Comparison of ENCODE assay signal across 18 cellular contexts in the genomic region with DNA sequence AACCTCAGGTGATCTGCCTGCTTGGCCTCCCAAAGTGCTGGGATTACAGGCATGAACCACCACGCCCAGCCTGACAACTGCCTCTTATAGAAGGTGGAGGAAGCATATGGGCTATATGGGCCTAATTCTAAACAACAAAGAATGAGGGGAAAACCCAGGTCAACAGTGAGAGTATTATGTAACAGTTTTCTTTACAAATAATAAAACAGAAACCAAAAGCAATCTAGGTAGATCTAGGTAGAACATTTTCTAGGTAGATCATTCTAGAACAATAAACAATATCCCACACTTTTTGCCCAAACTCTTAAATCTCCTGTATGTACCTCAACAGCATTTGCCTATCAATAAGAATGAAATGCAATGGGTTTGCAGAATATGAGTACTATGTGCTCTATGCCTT.
DNase-seq lines count a peak whose midpoint lies in the region; ATAC-seq, FAIRE-seq and TF ChIP-seq lines count a peak whose summit lies in the region.
"Had no signal": no experiment of that assay in that cellular context is flagged by ENCODE, and none has a peak within 500 bp of the region (broad histone marks: within the 10 kb centered on the region; RNA-seq: fewer than 3 reads in every experiment).

No MANE protein-coding gene starts in this region.

- H3K27me3 Mint-ChIP-seq in T-cell (no peaks in the 10 kb centered on the region), mesothelial cell of epicardium (ENCODE audit: low read depth) (no peaks in the 10 kb centered on the region)
- H3K27me3 Mint-ChIP-seq: dendritic cell treated with granulocyte-macrophage colony-stimulating factor and Interleukin-4, amounts not matched to agents 40 ng/mL and 50 ng/mL, for 4 days had no signal

- no peak for TF ChIP-seq POLR2A in GM12892 (IDR thresholded peaks at IDR 0.05; ENCODE audit: low read depth, low read length)

- H3K9me3 Mint-ChIP-seq in T-cell (no peaks in the 10 kb centered on the region), mesothelial cell of epicardium (no peaks in the 10 kb centered on the region)
- H3K9me3 Mint-ChIP-seq: dendritic cell treated with granulocyte-macrophage colony-stimulating factor and Interleukin-4, amounts not matched to agents 40 ng/mL and 50 ng/mL, for 4 days; neural crest cell had no signal

- H3K4me3 Mint-ChIP-seq in T-cell (no peak overlapping the region), mesothelial cell of epicardium (no peak overlapping the region)
- H3K4me3 Mint-ChIP-seq: dendritic cell treated with granulocyte-macrophage colony-stimulating factor and Interleukin-4, amounts not matched to agents 40 ng/mL and 50 ng/mL, for 4 days; neural crest cell had no signal

- FAIRE-seq in GM12892 (lab: Jason Lieb, UNC) (peak; percentile 72), HTR-8/SVneo (lab: Jason Lieb, UNC) (no peak)

- no peak for DNase-seq in GM12892 (ENCODE audit: insufficient read length)
- no peak for DNase-seq in DMS53 (lab: John Stamatoyannopoulos, UW)
- DNase-seq in T-cell = no peak
- DNase-seq in HTR-8/SVneo (ENCODE audit: insufficient read length, low spot score) = no peak
- no peak for DNase-seq in mesothelial cell of epicardium (ENCODE audit: low spot score in 2 of 2, unreplicated experiment in 2 of 2)
- DNase-seq: activated CD4-positive, alpha-beta T cell treated with anti-CD3 and anti-CD28 coated beads for 1 hour; activated T-cell treated with anti-CD3 and anti-CD28 coated beads, Interleukin-2, amount 50 U/mL, for 1 hour; anterior cingulate cortex; GM23248; NCI-H446; OCI-M1; stimulated activated CD4-positive, alpha-beta T cell treated with anti-CD3 and anti-CD28 coated beads, Interleukin-4, amount 100 ng/mL, for 1 hour had no signal

- H3K27ac Mint-ChIP-seq in T-cell (no peak overlapping the region), mesothelial cell of epicardium (no peak overlapping the region)
- H3K27ac Mint-ChIP-seq: dendritic cell treated with granulocyte-macrophage colony-stimulating factor and Interleukin-4, amounts not matched to agents 40 ng/mL and 50 ng/mL, for 4 days had no signal

- H3K4me1 Mint-ChIP-seq in T-cell (peaks cover 0 to 4% (median 4%) of the 10 kb centered on the region in 3 donors), mesothelial cell of epicardium (no peaks in the 10 kb centered on the region)
- H3K4me1 Mint-ChIP-seq: neural crest cell had no signal

- TF ChIP-seq CTCF in mesothelial cell of epicardium (IDR thresholded peaks at IDR 0.05; ENCODE audit: unreplicated experiment) = no peak

- POLR2A ChIA-PET in T-cell (lab: Charles Lee) = interaction anchor here in 1 of 2 donors (0.5 kb wide), 1 partner anchor 826 kb away, joined by 3 read pairs; no protein-coding TSS in a partner anchor

- CTCF ChIA-PET in T-cell (lab: Charles Lee) = no interaction called here

- ATAC-seq in GM18873 (IDR thresholded peaks at IDR 0.05; ENCODE audit: low FRiP score, unreplicated experiment) = peak; percentile 80
- peak; percentile 70 for ATAC-seq in GM21723 (IDR thresholded peaks at IDR 0.05; ENCODE audit: unreplicated experiment)
- peak; percentile 43 for ATAC-seq in HG03196 (IDR thresholded peaks at IDR 0.05; ENCODE audit: unreplicated experiment)
- no peak for ATAC-seq in T-cell (replicated peaks in 1 of 4)
- ATAC-seq: sciatic nerve had no signal

- H3K36me3 Mint-ChIP-seq in T-cell = peaks cover 38% of the 10 kb centered on the region
- H3K36me3 Mint-ChIP-seq in mesothelial cell of epicardium = no peaks in the 10 kb centered on the region

Comparison
In these comparisons a context has a peak if more than half of its experiments do, and no peak if none do; other contexts are left out.
1. ATAC-seq: peak in GM18873 (single experiment), GM21723 (single experiment) and HG03196 (single experiment); none in T-cell (0 of 4).